ENCODE assay signal across 8 cellular contexts in the genomic region with DNA sequence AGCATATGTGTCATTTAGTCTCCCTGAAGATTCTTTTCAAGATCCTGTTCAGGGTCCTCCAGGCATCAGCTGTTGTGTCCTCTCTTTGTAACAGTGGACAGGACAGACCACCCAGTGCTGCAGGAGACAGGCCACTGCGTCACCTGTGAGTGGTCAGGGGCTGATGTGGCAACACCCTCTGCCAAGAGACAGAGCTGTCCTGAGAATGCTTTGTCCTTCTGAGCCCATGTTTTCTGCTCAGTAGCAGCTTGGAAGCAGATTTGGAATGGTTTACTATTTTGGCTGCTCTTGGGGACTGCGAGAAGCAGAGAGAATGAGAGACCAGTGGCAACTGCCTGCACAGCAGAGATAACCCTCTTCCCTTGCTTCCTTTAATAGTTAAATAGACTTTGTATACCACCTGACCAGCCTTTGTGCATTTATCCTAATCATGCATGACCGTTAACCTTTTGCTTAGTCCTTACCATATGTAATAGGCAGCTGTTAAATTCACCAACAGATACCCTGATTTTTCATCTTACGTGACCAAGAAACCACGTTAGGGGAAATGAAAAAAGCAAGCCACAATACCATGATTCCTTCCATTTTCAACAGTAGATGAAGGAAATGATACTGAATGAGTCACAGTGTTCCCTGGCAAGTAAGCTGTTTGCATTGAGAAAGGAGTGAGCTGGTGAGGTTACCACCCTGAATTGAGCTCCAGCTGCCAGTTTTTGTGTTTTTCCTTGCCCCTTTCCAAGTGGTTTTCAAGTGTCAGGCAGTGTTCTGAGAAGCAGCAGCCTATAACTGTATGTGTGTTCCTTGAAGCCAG. TPM values are rescaled to one million over a fixed set of nuclear protein-coding genes. Genes with fewer than 3 reads are reported as not detected.
DNase-seq lines count a peak whose midpoint lies in the region; ATAC-seq and TF ChIP-seq lines count a peak whose summit lies in the region.

No MANE protein-coding gene starts in this region.

- H3K4me3 ChIP-seq in H7 (ENCODE audit: insufficient read depth, low read depth, low read length), result no peak overlapping the region

- H3K27ac ChIP-seq in caudate nucleus (ENCODE audit: low read depth, low read length), result peak overlapping the region; percentile 36

- TF ChIP-seq CTCF in AG09319 (IDR thresholded peaks at IDR 0.05; ENCODE audit: low read depth, low read length), result no peak

- peak overlapping the region in 4 of 6 donors; percentile 16 to 43 (median 29) for H3K27ac Mint-ChIP-seq in naive B cell

- no peaks in the 10 kb centered on the region for H3K27me3 ChIP-seq in H7 (ENCODE audit: control insufficient read depth, insufficient read depth, low read length)

- no peaks in the 10 kb centered on the region for H3K9me3 Mint-ChIP-seq in naive B cell

- H3K27me3 Mint-ChIP-seq in naive B cell, result no peaks in the 10 kb centered on the region

- H3K36me3 ChIP-seq in H7 (replicated peaks; ENCODE audit: control insufficient read depth, insufficient read depth, low read length), result no peaks in the 10 kb centered on the region

- no peaks in the 10 kb centered on the region for H3K36me3 Mint-ChIP-seq in naive B cell

- H3K4me1 Mint-ChIP-seq in naive B cell, result peaks cover 46 to 49% (median 49%) of the 10 kb centered on the region in 3 donors

- peak; percentile 82 for ATAC-seq in GM18520 (IDR thresholded peaks at IDR 0.05; ENCODE audit: unreplicated experiment)
- peak; percentile 90 for ATAC-seq in HG02938 (IDR thresholded peaks at IDR 0.05; ENCODE audit: unreplicated experiment)
- peak; percentile 86 to 89 for ATAC-seq in naive B cell (ENCODE audit: low read depth in 2 of 2)

- DNase-seq in AG09319 (ENCODE audit: extremely low read depth, low read depth) (peak; percentile 14), NCI-H2196 treated with DMSO at 0.1 percent for 48 hours (lab: John Stamatoyannopoulos, UW; ENCODE audit: unreplicated experiment) (peak; percentile 71), caudate nucleus (lab: John Stamatoyannopoulos, UW) (peak in 6 of 61 donors; percentile 5 to 21 (median 18)), naive B cell (peak; percentile 53), NCI-H526 treated with DMSO at 0.1 percent for 48 hours (lab: John Stamatoyannopoulos, UW) (no peak), H7 (no peak)

- peak overlapping the region in 6 of 8 donors; percentile 27 to 81 (median 48) for H3K4me3 Mint-ChIP-seq in naive B cell

RNA-seq across cellular contexts. Expression of a gene that starts 35.5 kb away (rescaled TPM):
- polyA plus RNA-seq in naive B cell (ENCODE audit: low read depth in 6 of 6), result 1 to 10 TPM in 2 of 6 donors, under 1 TPM in 3, not detected in 1; 0.31 to 1.5 (median 0.74) TPM
- total RNA-seq in H7 (2014; rRNA removed; shearing (Covaris generic)), result 3.5 and 5.4 TPM in 2 replicates

Comparison
In these comparisons a context has a peak if more than half of its experiments do, and no peak if none do; other contexts are left out.
1. DNase-seq: peak in AG09319 (single experiment), NCI-H2196 treated with DMSO at 0.1 percent for 48 hours (single experiment) and naive B cell (single experiment); none in NCI-H526 treated with DMSO at 0.1 percent for 48 hours (single experiment) and H7 (single experiment).
2. Peak in every context shown above with its lines, with median percentiles within 50 percentile points of each other: ATAC-seq.